In the genomic region with DNA sequence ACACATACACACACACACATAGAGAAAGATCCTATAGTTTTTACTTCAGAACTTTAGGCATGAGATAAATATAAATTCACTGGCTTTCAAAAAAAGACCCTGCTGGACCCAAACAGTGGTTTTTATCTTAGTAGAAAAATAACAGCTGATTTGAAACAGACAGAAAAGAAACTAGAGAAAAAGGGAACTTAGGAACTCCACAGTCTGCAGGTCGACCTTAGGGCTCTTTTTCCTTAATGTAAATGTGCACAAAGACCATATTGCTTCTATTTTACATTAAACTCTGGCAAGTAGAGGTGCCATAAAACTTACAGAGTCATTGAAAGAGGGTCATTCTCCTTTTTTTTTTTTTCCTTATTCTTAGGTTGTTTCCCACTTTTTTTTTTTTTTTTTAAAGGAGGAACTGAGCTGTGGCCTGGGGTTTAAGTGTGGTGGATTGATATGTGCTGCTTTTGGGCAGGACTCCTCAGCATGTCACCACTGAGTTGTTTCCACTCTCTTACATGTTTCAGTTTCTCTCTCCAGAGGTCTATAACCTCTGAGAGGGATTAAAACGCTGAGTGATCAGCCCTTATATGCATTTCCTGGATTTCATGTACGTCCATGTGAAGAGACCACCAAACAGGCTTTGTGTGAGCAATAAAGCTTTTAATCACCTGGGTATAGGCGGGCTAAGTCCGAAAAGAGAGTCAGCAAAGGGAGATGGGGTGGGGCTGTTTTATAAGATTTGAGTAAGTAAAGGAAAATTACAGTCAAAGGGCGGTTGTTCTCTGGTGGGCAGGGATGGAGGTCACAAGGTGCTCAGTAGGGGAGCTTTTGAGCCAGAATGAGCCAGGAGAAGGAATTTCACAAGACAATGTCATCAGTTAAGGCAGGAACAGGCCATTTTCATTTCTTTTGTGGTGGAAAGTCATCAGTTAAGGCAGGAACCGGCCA, we compare ENCODE assay signal across 16 cellular contexts.
DNase-seq lines count a peak whose midpoint lies in the region; ATAC-seq and TF ChIP-seq lines count a peak whose summit lies in the region.
"Had no signal": no experiment of that assay in that cellular context is flagged by ENCODE, and none has a peak within 500 bp of the region (broad histone marks: within the 10 kb centered on the region; RNA-seq: fewer than 3 reads in every experiment).

No MANE protein-coding gene starts in this region.

- peak; percentile 81 for ATAC-seq in GM18511 (IDR thresholded peaks at IDR 0.05; ENCODE audit: unreplicated experiment)
- ATAC-seq in HG02870 (IDR thresholded peaks at IDR 0.05; ENCODE audit: unreplicated experiment) = peak; percentile 92
- no peak for ATAC-seq in HG02763 (IDR thresholded peaks at IDR 0.05; ENCODE audit: unreplicated experiment)
- no peak for ATAC-seq in HG02970 (IDR thresholded peaks at IDR 0.05; ENCODE audit: low FRiP score, unreplicated experiment)
- ATAC-seq: activated CD4-positive, CD25-positive, alpha-beta regulatory T cell treated with anti-CD3 and anti-CD28 coated beads, Interleukin-2, amount 50 U/mL, for 24 hours; activated naive CD4-positive, alpha-beta T cell treated with anti-CD3 and anti-CD28 coated beads, Interleukin-2, amount 50 U/mL, for 72 hours; psoas muscle had no signal

- no peak overlapping the region for H3K27ac ChIP-seq in tibial nerve
- H3K27ac ChIP-seq: GM23248, psoas muscle had no signal

- DNase-seq in NB4 (ENCODE audit: low read depth) (peak; percentile 9), head of caudate nucleus (no peak), tibial nerve (ENCODE audit: low spot score in 2 of 2) (no peak)
- DNase-seq: activated CD8-positive, alpha-beta memory T cell treated with anti-CD3 and anti-CD28 coated beads, Interleukin-2, amount 50 U/mL, for 4 hours; caudate nucleus; GM23248; NCI-H2029 treated with DMSO at 0.1 percent for 48 hours; psoas muscle; stimulated activated CD4-positive, alpha-beta T cell treated with anti-CD3 and anti-CD28 coated beads, Interleukin-1b, Interleukin-23, amount 100 ng/mL, for 48 hours had no signal

- TF ChIP-seq CTCF in NB4 (IDR thresholded peaks at IDR 0.05; ENCODE audit: low read depth, low read length) (no peak), tibial nerve (IDR thresholded peaks at IDR 0.05) (no peak)

- WGBS in tibial nerve, 2 donors = 61 to 65% methylated on average over 7 of the region's 7 CpGs

- peak overlapping the region; percentile 24 for H3K9ac ChIP-seq in iPS-15b (ENCODE audit: low read depth, low read length)
- H3K9ac ChIP-seq: GM23248 had no signal

- TF ChIP-seq EP300 in tibial nerve (IDR thresholded peaks at IDR 0.05) = no peak

- H3K27me3 ChIP-seq in iPS-15b (ENCODE audit: control insufficient read depth, insufficient read depth, low read length) (no peaks in the 10 kb centered on the region), tibial nerve (no peaks in the 10 kb centered on the region)

- H3K9me3 ChIP-seq in iPS-15b (ENCODE audit: control insufficient read depth, insufficient read depth, low read length) = no peaks in the 10 kb centered on the region
- H3K9me3 ChIP-seq in tibial nerve = no peaks in the 10 kb centered on the region
- H3K9me3 ChIP-seq: psoas muscle had no signal

- H3K36me3 ChIP-seq in iPS-15b (ENCODE audit: control insufficient read depth, insufficient read depth, low read length) = no peaks in the 10 kb centered on the region
- no peaks in the 10 kb centered on the region for H3K36me3 ChIP-seq in tibial nerve

- H3K4me1 ChIP-seq in iPS-15b (ENCODE audit: control insufficient read depth, insufficient read depth, low read length) (peaks cover 5% of the 10 kb centered on the region), tibial nerve (peaks cover 0 to 7% (median 2%) of the 10 kb centered on the region in 4 donors)
- H3K4me1 ChIP-seq: psoas muscle had no signal

- H3K4me3 ChIP-seq in NB4 (ENCODE audit: low read depth, low read length) (no peak overlapping the region), iPS-15b (ENCODE audit: low read depth, low read length) (no peak overlapping the region), tibial nerve (no peak overlapping the region)
- H3K4me3 ChIP-seq: GM23248, psoas muscle had no signal

- intact Hi-C loops in head of caudate nucleus (cut with DNase I) = no loop called here

- no peak for TF ChIP-seq POLR2A in NB4 (IDR thresholded peaks at IDR 0.05; ENCODE audit: extremely low read depth, insufficient read length)
- TF ChIP-seq POLR2A in tibial nerve (IDR thresholded peaks at IDR 0.05) = no peak

Comparison
In these comparisons a context has a peak if more than half of its experiments do, and no peak if none do; other contexts are left out.
1. ATAC-seq: peak in GM18511 (single experiment) and HG02870 (single experiment); none in HG02763 (single experiment) and HG02970 (single experiment).